Comparison of ENCODE assay signal across 26 cellular contexts in genomic region chr11:121469910-121470309, GRCh38.
DNase-seq lines count a peak whose midpoint lies in the region; ATAC-seq and TF ChIP-seq lines count a peak whose summit lies in the region.
"Had no signal": no experiment of that assay in that cellular context is flagged by ENCODE, and none has a peak within 500 bp of the region (broad histone marks: within the 10 kb centered on the region; RNA-seq: fewer than 3 reads in every experiment).

No MANE protein-coding gene starts in this region.

- no peaks in the 10 kb centered on the region for H3K9me3 Mint-ChIP-seq in activated T-cell treated with anti-CD3 and anti-CD28 coated beads, Interleukin-2, amount 50 U/mL, for 24 hours
- H3K9me3 Mint-ChIP-seq in effector memory CD8-positive, alpha-beta T cell = no peaks in the 10 kb centered on the region
- H3K9me3 Mint-ChIP-seq: IgD-negative memory B cell had no signal

- peak overlapping the region; percentile 38 for H3K27ac ChIP-seq in substantia nigra (ENCODE audit: low read depth, low read length, poor library complexity, severe bottlenecking)
- H3K27ac ChIP-seq: A549, colonic mucosa, heart right ventricle, psoas muscle, transverse colon, VCaP had no signal

- ATAC-seq in effector memory CD8-positive, alpha-beta T cell (replicated peaks) = no peak
- no peak for ATAC-seq in GM18505 (IDR thresholded peaks at IDR 0.05; ENCODE audit: unreplicated experiment)
- ATAC-seq: A549, heart right ventricle, PC-3, psoas muscle had no signal

- H3K4me3 Mint-ChIP-seq in activated T-cell treated with anti-CD3 and anti-CD28 coated beads, Interleukin-2, amount 50 U/mL, for 24 hours = no peak overlapping the region
- no peak overlapping the region for H3K4me3 Mint-ChIP-seq in effector memory CD8-positive, alpha-beta T cell
- H3K4me3 Mint-ChIP-seq: IgD-negative memory B cell had no signal

- no peaks in the 10 kb centered on the region for H3K27me3 Mint-ChIP-seq in activated T-cell treated with anti-CD3 and anti-CD28 coated beads, Interleukin-2, amount 50 U/mL, for 24 hours
- no peaks in the 10 kb centered on the region for H3K27me3 Mint-ChIP-seq in effector memory CD8-positive, alpha-beta T cell

- no peak for DNase-seq in activated T-cell treated with anti-CD3 and anti-CD28 coated beads, Interleukin-2, amount 50 U/mL, for 24 hours
- no peak for DNase-seq in activated T-cell treated with anti-CD3 and anti-CD28 coated beads, Interleukin-2, amount 50 U/mL, for 48 hours
- DNase-seq in NCI-H69 (lab: John Stamatoyannopoulos, UW) (peak; percentile 77), substantia nigra (lab: John Stamatoyannopoulos, UW) (no peak), NCI-H2081 treated with DMSO at 0.1 percent for 48 hours (lab: John Stamatoyannopoulos, UW) (no peak), germinal center (ENCODE audit: low spot score) (no peak)
- DNase-seq in effector memory CD8-positive, alpha-beta T cell = no peak
- DNase-seq: AML-193; colonic mucosa; DMS53; effector memory CD4-positive, alpha-beta T cell; erythroblast; heart right ventricle; NCI-H1694; NCI-H524 treated with DMSO at 0.1 percent for 48 hours; NK-92 treated with Interleukin-12 subunit alpha and Interleukin-12 subunit beta, amount 100 ng/mL, for 24 hours; nucleus accumbens; PC-3; psoas muscle; stimulated activated naive CD4-positive, alpha-beta T cell; T-helper 9 cell; transverse colon had no signal

- no peak for TF ChIP-seq POLR2A in GM18505 (IDR thresholded peaks at IDR 0.05; ENCODE audit: borderline replicate concordance, extremely low read depth, insufficient read depth, insufficient read length)

- H3K27ac Mint-ChIP-seq in activated T-cell treated with anti-CD3 and anti-CD28 coated beads, Interleukin-2, amount 50 U/mL, for 24 hours = peak overlapping the region; percentile 99
- peak overlapping the region; percentile 78 to 91 for H3K27ac Mint-ChIP-seq in effector memory CD8-positive, alpha-beta T cell
- H3K27ac Mint-ChIP-seq: IgD-negative memory B cell had no signal

- H3K4me1 Mint-ChIP-seq in activated T-cell treated with anti-CD3 and anti-CD28 coated beads, Interleukin-2, amount 50 U/mL, for 24 hours (ENCODE audit: low read depth) = peaks cover 97% of the 10 kb centered on the region
- H3K4me1 Mint-ChIP-seq in effector memory CD8-positive, alpha-beta T cell (ENCODE audit: low read depth in 2 of 2) = peaks cover 77 to 84% of the 10 kb centered on the region in 2 donors

- peaks cover 50% of the 10 kb centered on the region for H3K36me3 Mint-ChIP-seq in activated T-cell treated with anti-CD3 and anti-CD28 coated beads, Interleukin-2, amount 50 U/mL, for 24 hours (ENCODE audit: low read depth)
- peaks cover 38% of the 10 kb centered on the region for H3K36me3 Mint-ChIP-seq in effector memory CD8-positive, alpha-beta T cell (ENCODE audit: insufficient read depth)
